Comparison of ENCODE assay signal across 8 cellular contexts in the genomic region with DNA sequence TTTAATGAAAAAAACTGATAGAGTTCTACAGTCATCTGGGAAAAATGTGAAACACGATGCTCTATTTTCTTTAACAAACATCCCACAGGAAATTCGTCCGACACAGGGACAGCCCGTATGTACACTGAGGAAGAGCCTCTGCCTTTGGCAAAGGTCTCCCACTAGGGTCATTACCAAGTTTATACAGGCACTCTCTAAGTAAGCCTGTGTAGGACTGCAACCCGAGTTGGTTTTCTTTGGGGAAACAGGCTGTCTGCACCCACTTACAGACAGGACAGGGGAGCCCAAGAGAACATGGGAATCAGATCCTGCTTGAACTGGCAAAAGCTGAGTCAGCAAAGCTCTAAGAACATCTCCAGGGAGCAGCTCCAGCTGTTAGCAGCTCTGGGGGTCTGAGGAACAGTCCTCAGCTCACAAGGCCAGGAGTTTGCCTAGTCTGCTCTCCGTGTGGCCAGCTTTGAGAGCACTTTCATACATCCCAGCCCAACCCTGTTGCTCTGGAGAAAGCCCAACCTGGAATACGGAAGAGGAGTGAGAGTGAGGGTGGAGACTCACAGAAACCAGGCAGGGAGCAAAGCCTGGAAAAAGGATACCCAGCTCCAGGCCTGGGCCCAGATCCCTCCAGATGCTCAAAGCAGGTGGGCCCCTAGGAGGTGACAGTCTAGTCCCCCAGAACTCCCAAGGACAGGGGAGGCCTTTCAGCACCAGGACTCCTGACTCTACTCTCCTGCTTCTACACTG. TPM values are rescaled to one million over a fixed set of nuclear protein-coding genes. Genes with fewer than 3 reads are reported as not detected.
DNase-seq lines count a peak whose midpoint lies in the region; ATAC-seq and TF ChIP-seq lines count a peak whose summit lies in the region.

No MANE protein-coding gene starts in this region.

- ATAC-seq in SK-N-SH treated with all-trans-retinoic acid at 6 μM for 48 hours (peak; percentile 87), GM19395 (IDR thresholded peaks at IDR 0.05; ENCODE audit: unreplicated experiment) (no peak), HG03039 (IDR thresholded peaks at IDR 0.05; ENCODE audit: unreplicated experiment) (no peak)

- H3K36me3 ChIP-seq in ACC112 (ENCODE audit: insufficient read depth, low read length) (no peaks in the 10 kb centered on the region), esophagus (ENCODE audit: control insufficient read depth in 2 of 2, insufficient read depth in 2 of 2, low read length in 1 of 2) (no peaks in the 10 kb centered on the region), muscle layer of duodenum (ENCODE audit: control insufficient read depth in 1 of 2, insufficient read depth in 2 of 2, low read length in 2 of 2) (no peaks in the 10 kb centered on the region)

- H2AFZ ChIP-seq in ACC112 (ENCODE audit: low read length, unreplicated experiment): no peak overlapping the region

- DNase-seq in H4 (ENCODE audit: low spot score): peak; percentile 86
- DNase-seq in GM19240 (ENCODE audit: insufficient read length, low spot score): no peak

- H3K9me3 ChIP-seq in esophagus (ENCODE audit: control insufficient read depth in 2 of 2, insufficient read depth in 1 of 2, low read depth in 1 of 2, low read length in 1 of 2) (no peaks in the 10 kb centered on the region), muscle layer of duodenum (ENCODE audit: control insufficient read depth in 1 of 2, low read length in 2 of 2) (no peaks in the 10 kb centered on the region)

- H3K79me2 ChIP-seq in ACC112 (ENCODE audit: control insufficient read depth, insufficient read depth, low read length, unreplicated experiment): peaks cover 57% of the 10 kb centered on the region

- 16 to 21% methylated on average over 7 of the region's 7 CpGs for WGBS in esophagus, 2 donors

- peak overlapping the region; percentile 100 for H3K4me3 ChIP-seq in ACC112 (ENCODE audit: low read depth, low read length)
- H3K4me3 ChIP-seq in esophagus (ENCODE audit: low read depth in 1 of 2, low read length in 2 of 2): peak overlapping the region in 1 of 2 donors; percentile 80
- H3K4me3 ChIP-seq in muscle layer of duodenum (ENCODE audit: low read depth in 1 of 2, low read length in 2 of 2): peak overlapping the region; percentile 83 to 90

- H3K27ac ChIP-seq in ACC112 (ENCODE audit: low read depth, low read length) (peak overlapping the region; percentile 90), esophagus (ENCODE audit: low read depth in 2 of 2, low read length in 1 of 2) (peak overlapping the region; percentile 85 to 89), muscle layer of duodenum (ENCODE audit: low read length) (peak overlapping the region; percentile 84)

- no peaks in the 10 kb centered on the region for H3K27me3 ChIP-seq in ACC112 (ENCODE audit: insufficient read depth, low read length)
- no peaks in the 10 kb centered on the region for H3K27me3 ChIP-seq in esophagus (ENCODE audit: control insufficient read depth in 1 of 2, insufficient read depth in 2 of 2, low read length in 2 of 2)
- no peaks in the 10 kb centered on the region for H3K27me3 ChIP-seq in muscle layer of duodenum (ENCODE audit: low read depth, low read length)

- H3K4me1 ChIP-seq in ACC112 (ENCODE audit: control insufficient read depth, insufficient read depth, low read length, unreplicated experiment): peaks cover 37% of the 10 kb centered on the region
- H3K4me1 ChIP-seq in esophagus (ENCODE audit: control insufficient read depth in 2 of 2, insufficient read depth in 2 of 2, low read length in 1 of 2): peaks cover 0 to 5% of the 10 kb centered on the region in 2 donors
- H3K4me1 ChIP-seq in muscle layer of duodenum (ENCODE audit: control insufficient read depth in 1 of 2, insufficient read depth in 2 of 2, low read length in 2 of 2): peaks cover 27 to 37% of the 10 kb centered on the region in 2 donors

TF ChIP-seq in SK-N-SH treated with all-trans-retinoic acid at 6 μM for 48 hours, 23 proteins besides CTCF, POLR2A, EP300 and RAD21 (continues in another document):
- TF ChIP-seq OSR1 (CRISPR knock-in tag; IDR thresholded peaks at IDR 0.05) (no peak), RARB (CRISPR knock-in tag; IDR thresholded peaks at IDR 0.05) (no peak), CSDC2 (CRISPR knock-in tag; IDR thresholded peaks at IDR 0.05) (no peak), ZC3H10 (CRISPR knock-in tag; IDR thresholded peaks at IDR 0.05) (no peak), ZNF70 (CRISPR knock-in tag; IDR thresholded peaks at IDR 0.05) (no peak), ISL1 (CRISPR knock-in tag; IDR thresholded peaks at IDR 0.05) (no peak), ESRRG (CRISPR knock-in tag; IDR thresholded peaks at IDR 0.05) (no peak), TCF4 (CRISPR knock-in tag; IDR thresholded peaks at IDR 0.05; ENCODE audit: borderline replicate concordance) (no peak), ZFP3 (CRISPR knock-in tag; IDR thresholded peaks at IDR 0.05) (no peak), ZNF8 (CRISPR knock-in tag; IDR thresholded peaks at IDR 0.05) (no peak), PPARA (CRISPR knock-in tag; IDR thresholded peaks at IDR 0.05; ENCODE audit: borderline replicate concordance) (no peak), GLIS3 (CRISPR knock-in tag; IDR thresholded peaks at IDR 0.05) (no peak), ZFP30 (CRISPR knock-in tag; IDR thresholded peaks at IDR 0.05) (no peak), SNAI2 (CRISPR knock-in tag; IDR thresholded peaks at IDR 0.05) (no peak)
- TF ChIP-seq, protein P1, sequence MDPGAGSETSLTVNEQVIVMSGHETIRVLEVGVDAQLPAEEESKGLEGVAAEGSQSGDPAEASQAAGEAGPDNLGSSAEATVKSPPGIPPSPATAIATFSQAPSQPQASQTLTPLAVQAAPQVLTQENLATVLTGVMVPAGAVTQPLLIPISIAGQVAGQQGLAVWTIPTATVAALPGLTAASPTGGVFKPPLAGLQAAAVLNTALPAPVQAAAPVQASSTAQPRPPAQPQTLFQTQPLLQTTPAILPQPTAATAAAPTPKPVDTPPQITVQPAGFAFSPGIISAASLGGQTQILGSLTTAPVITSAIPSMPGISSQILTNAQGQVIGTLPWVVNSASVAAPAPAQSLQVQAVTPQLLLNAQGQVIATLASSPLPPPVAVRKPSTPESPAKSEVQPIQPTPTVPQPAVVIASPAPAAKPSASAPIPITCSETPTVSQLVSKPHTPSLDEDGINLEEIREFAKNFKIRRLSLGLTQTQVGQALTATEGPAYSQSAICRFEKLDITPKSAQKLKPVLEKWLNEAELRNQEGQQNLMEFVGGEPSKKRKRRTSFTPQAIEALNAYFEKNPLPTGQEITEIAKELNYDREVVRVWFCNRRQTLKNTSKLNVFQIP (CRISPR knock-in tag; IDR thresholded peaks at IDR 0.05; ENCODE audit: borderline replicate concordance, low read depth): no peak
- TF ChIP-seq, protein P2, sequence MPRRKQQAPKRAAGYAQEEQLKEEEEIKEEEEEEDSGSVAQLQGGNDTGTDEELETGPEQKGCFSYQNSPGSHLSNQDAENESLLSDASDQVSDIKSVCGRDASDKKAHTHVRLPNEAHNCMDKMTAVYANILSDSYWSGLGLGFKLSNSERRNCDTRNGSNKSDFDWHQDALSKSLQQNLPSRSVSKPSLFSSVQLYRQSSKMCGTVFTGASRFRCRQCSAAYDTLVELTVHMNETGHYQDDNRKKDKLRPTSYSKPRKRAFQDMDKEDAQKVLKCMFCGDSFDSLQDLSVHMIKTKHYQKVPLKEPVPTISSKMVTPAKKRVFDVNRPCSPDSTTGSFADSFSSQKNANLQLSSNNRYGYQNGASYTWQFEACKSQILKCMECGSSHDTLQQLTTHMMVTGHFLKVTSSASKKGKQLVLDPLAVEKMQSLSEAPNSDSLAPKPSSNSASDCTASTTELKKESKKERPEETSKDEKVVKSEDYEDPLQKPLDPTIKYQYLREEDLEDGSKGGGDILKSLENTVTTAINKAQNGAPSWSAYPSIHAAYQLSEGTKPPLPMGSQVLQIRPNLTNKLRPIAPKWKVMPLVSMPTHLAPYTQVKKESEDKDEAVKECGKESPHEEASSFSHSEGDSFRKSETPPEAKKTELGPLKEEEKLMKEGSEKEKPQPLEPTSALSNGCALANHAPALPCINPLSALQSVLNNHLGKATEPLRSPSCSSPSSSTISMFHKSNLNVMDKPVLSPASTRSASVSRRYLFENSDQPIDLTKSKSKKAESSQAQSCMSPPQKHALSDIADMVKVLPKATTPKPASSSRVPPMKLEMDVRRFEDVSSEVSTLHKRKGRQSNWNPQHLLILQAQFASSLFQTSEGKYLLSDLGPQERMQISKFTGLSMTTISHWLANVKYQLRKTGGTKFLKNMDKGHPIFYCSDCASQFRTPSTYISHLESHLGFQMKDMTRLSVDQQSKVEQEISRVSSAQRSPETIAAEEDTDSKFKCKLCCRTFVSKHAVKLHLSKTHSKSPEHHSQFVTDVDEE (CRISPR knock-in tag; IDR thresholded peaks at IDR 0.05): no peak
- TF ChIP-seq, protein P3, sequence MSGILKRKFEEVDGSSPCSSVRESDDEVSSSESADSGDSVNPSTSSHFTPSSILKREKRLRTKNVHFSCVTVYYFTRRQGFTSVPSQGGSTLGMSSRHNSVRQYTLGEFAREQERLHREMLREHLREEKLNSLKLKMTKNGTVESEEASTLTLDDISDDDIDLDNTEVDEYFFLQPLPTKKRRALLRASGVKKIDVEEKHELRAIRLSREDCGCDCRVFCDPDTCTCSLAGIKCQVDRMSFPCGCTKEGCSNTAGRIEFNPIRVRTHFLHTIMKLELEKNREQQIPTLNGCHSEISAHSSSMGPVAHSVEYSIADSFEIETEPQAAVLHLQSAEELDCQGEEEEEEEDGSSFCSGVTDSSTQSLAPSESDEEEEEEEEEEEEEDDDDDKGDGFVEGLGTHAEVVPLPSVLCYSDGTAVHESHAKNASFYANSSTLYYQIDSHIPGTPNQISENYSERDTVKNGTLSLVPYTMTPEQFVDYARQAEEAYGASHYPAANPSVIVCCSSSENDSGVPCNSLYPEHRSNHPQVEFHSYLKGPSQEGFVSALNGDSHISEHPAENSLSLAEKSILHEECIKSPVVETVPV (CRISPR knock-in tag; IDR thresholded peaks at IDR 0.05): no peak

RNA-seq across cellular contexts. Expression of a gene that starts 1.9 kb away (rescaled TPM):
- total RNA-seq in H4 (2014; rRNA removed; shearing (Covaris generic)): 12.3 and 13.8 TPM in 2 replicates
- 1 to 10 TPM; 5.1 to 7.0 TPM for polyA plus RNA-seq in esophagus

RNA-seq across cellular contexts. Expression of a gene that starts 16.7 kb away (rescaled TPM):
- not detected in 2 replicates for total RNA-seq in H4 (2014; rRNA removed; shearing (Covaris generic))
- not detected for polyA plus RNA-seq in esophagus

RNA-seq across cellular contexts. Expression of a gene that starts 55.6 kb away (rescaled TPM):
- 1.1 TPM in 1 of 2 replicates, not detected in the other for total RNA-seq in H4 (2014; rRNA removed; shearing (Covaris generic))
- polyA plus RNA-seq in esophagus: 1 to 10 TPM in 1 of 2 donors, under 1 TPM in 1; 0.49 to 2.6 TPM
